8 cellular contexts compared by ENCODE assay signal in the genomic region with DNA sequence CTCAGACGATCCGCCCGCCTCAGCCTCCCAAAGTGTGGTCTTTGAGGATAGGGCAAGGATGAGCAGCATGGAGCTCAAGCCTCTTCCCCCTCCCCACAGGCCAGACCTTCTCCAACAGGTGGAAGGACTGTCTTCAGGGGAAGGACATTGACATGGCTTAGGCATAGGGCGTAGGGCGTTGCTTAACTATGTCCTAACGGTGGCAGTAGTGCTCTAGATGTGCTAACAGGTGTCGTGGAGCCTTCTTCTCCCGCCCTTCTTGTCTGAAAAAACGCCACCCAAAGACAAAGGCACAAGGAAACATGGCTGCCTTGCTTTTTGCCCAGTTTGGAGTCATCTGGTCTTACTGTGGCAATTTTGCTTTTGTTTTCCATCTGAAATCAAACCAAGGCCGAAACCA.
DNase-seq lines count a peak whose midpoint lies in the region; ATAC-seq and TF ChIP-seq lines count a peak whose summit lies in the region.

No MANE protein-coding gene starts in this region.

- TF ChIP-seq CTCF in GM10266 (IDR thresholded peaks at IDR 0.05; ENCODE audit: control insufficient read depth, insufficient read depth, low read depth, missing control alignments) = no peak

- peaks cover 22 to 35% of the 10 kb centered on the region in 2 donors for H3K4me1 Mint-ChIP-seq in immature natural killer cell

- H3K27me3 Mint-ChIP-seq in immature natural killer cell (ENCODE audit: low read depth in 3 of 3) = peaks cover 0 to 11% (median 2%) of the 10 kb centered on the region in 3 donors

- peak; percentile 35 for ATAC-seq in GM19468 (IDR thresholded peaks at IDR 0.05; ENCODE audit: extremely low read depth, unreplicated experiment)

- H3K36me3 Mint-ChIP-seq in immature natural killer cell = peaks cover 0 to 4% (median 0%) of the 10 kb centered on the region in 3 donors

- peak overlapping the region in 5 of 6 donors; percentile 69 to 95 (median 82) for H3K27ac Mint-ChIP-seq in immature natural killer cell

- peak overlapping the region in 4 of 5 donors; percentile 84 to 88 (median 87) for H3K4me3 Mint-ChIP-seq in immature natural killer cell

- DNase-seq in C1 segment of cervical spinal cord (lab: John Stamatoyannopoulos, UW) (peak in 9 of 14 donors; percentile 3 to 80 (median 52)), RPMI8226 (peak; percentile 95), immature natural killer cell (peak; percentile 83 to 89 (median 87)), GM10266 (ENCODE audit: extremely low spot score) (no peak), KG1 (lab: John Stamatoyannopoulos, UW) (no peak), COR-L47 (lab: John Stamatoyannopoulos, UW) (no peak), Ammon's horn (ENCODE audit: low spot score) (no peak)

- peaks cover 0 to 3% (median 0%) of the 10 kb centered on the region in 6 donors for H3K9me3 Mint-ChIP-seq in immature natural killer cell

Comparison
In these comparisons a context has a peak if more than half of its experiments do, and no peak if none do; other contexts are left out.
1. DNase-seq: peak in C1 segment of cervical spinal cord (9 of 14), RPMI8226 (single experiment) and immature natural killer cell (3 of 3); none in GM10266 (single experiment), KG1 (single experiment), COR-L47 (single experiment) and Ammon's horn (single experiment).